Comparison of ENCODE assay signal across 11 cellular contexts in genomic region chr6:41581381-41581991, GRCh38. TPM values are rescaled to one million over a fixed set of nuclear protein-coding genes. Genes with fewer than 3 reads are reported as not detected.
DNase-seq lines count a peak whose midpoint lies in the region; FAIRE-seq and TF ChIP-seq lines count a peak whose summit lies in the region.
"Had no signal": no experiment of that assay in that cellular context is flagged by ENCODE, and none has a peak within 500 bp of the region (broad histone marks: within the 10 kb centered on the region; RNA-seq: fewer than 3 reads in every experiment).

No MANE protein-coding gene starts in this region.

- no peak overlapping the region for H3K4me3 ChIP-seq in ascending aorta
- H3K4me3 ChIP-seq in left ventricle myocardium inferior: no peak overlapping the region
- H3K4me3 ChIP-seq in transverse colon: no peak overlapping the region
- H3K4me3 ChIP-seq: colonic mucosa had no signal

- TF ChIP-seq EP300 in Ishikawa (IDR thresholded peaks at IDR 0.05; ENCODE audit: borderline replicate concordance) (no peak), transverse colon (IDR thresholded peaks at IDR 0.05; ENCODE audit: low read depth) (no peak)

- DNase-seq in ascending aorta (ENCODE audit: low spot score in 2 of 2): peak; percentile 43 to 84
- DNase-seq in left ventricle myocardium inferior: no peak
- no peak for DNase-seq in transverse colon
- no peak for DNase-seq in D721Med (ENCODE audit: insufficient read length, low spot score)
- no peak for DNase-seq in COLO668 (lab: John Stamatoyannopoulos, UW; ENCODE audit: unreplicated experiment)
- no peak for DNase-seq in NCI-H1105 treated with DMSO at 0.1 percent for 48 hours (lab: John Stamatoyannopoulos, UW)
- no peak for DNase-seq in erythroblast (lab: John Stamatoyannopoulos, UW)
- DNase-seq: activated CD4-positive, alpha-beta T cell treated with anti-CD3 and anti-CD28 coated beads for 36 hours; colonic mucosa; NCI-H2081 treated with DMSO at 0.1 percent for 48 hours had no signal

- H3K4me1 ChIP-seq in ascending aorta (peaks cover 18 to 32% of the 10 kb centered on the region in 2 donors), left ventricle myocardium inferior (peaks cover 69% of the 10 kb centered on the region), transverse colon (peaks cover 18 to 39% (median 31%) of the 10 kb centered on the region in 4 donors)

- H3K9me3 ChIP-seq in ascending aorta (no peaks in the 10 kb centered on the region), left ventricle myocardium inferior (replicated peaks) (no peaks in the 10 kb centered on the region), transverse colon (no peaks in the 10 kb centered on the region)
- H3K9me3 ChIP-seq: colonic mucosa had no signal

- in situ Hi-C loops in transverse colon (cut with MboI; ENCODE audit: low pct_ligation_motif_present in 1 of 4, low pct_unique_long_range_greater_than_20kb in 1 of 4, low sequenced_read_pairs in 3 of 4): loop anchor here in 1 of 4 donors (25.0 kb wide), 1 partner anchor 169 kb away; no protein-coding TSS in a partner anchor

- intact Hi-C loops in ascending aorta (cut with DNase I): no loop called here
- intact Hi-C loops in left ventricle myocardium inferior (cut with micrococcal nuclease): no loop called here
- intact Hi-C loops in transverse colon (cut with DNase I; ENCODE audit: low total_unique reads): no loop called here

- 72% methylated on average over 12 of the region's 12 CpGs; no CpG with 5 or more reads in 1 of the 2 donors for WGBS in transverse colon (ENCODE audit: low coverage in 1 of 2), 2 donors

- TF ChIP-seq RAD21 in Ishikawa (IDR thresholded peaks at IDR 0.05; ENCODE audit: low read depth): no peak

- no peak for FAIRE-seq in D721Med (lab: Jason Lieb, UNC)

- no peaks in the 10 kb centered on the region for H3K27me3 ChIP-seq in ascending aorta
- H3K27me3 ChIP-seq in left ventricle myocardium inferior (ENCODE audit: low read depth): no peaks in the 10 kb centered on the region
- H3K27me3 ChIP-seq in transverse colon: no peaks in the 10 kb centered on the region
- H3K27me3 ChIP-seq: colonic mucosa had no signal

- H3K27ac ChIP-seq in ascending aorta (peak overlapping the region; percentile 5 to 35), left ventricle myocardium inferior (replicated peaks) (peak overlapping the region; percentile 44), transverse colon (peak overlapping the region in 3 of 4 donors; percentile 27 to 53 (median 30))
- H3K27ac ChIP-seq: colonic mucosa had no signal

- H3K36me3 ChIP-seq in ascending aorta (peaks cover 15 to 18% of the 10 kb centered on the region in 2 donors), left ventricle myocardium inferior (no peaks in the 10 kb centered on the region), transverse colon (no peaks in the 10 kb centered on the region)
- H3K36me3 ChIP-seq: colonic mucosa had no signal

- TF ChIP-seq CTCF in ascending aorta (IDR thresholded peaks at IDR 0.05): no peak
- no peak for TF ChIP-seq CTCF in left ventricle myocardium inferior (IDR thresholded peaks at IDR 0.05; ENCODE audit: borderline replicate concordance)
- no peak for TF ChIP-seq CTCF in transverse colon (IDR thresholded peaks at IDR 0.05)
- no peak for TF ChIP-seq CTCF in D721Med (IDR thresholded peaks at IDR 0.05; ENCODE audit: insufficient read depth, missing control alignments)

- TF ChIP-seq POLR2A in transverse colon (IDR thresholded peaks at IDR 0.05): no peak
- no peak for TF ChIP-seq POLR2A in erythroblast (IDR thresholded peaks at IDR 0.05; ENCODE audit: low read length)

TF ChIP-seq in Ishikawa, 13 proteins besides CTCF, POLR2A, EP300 and RAD21:
- TF ChIP-seq NFIC (IDR thresholded peaks at IDR 0.05) (peak; percentile 69), MAX (IDR thresholded peaks at IDR 0.05) (no peak), ZBTB7A (IDR thresholded peaks at IDR 0.05; ENCODE audit: low read depth) (0 out of 2 replicates have a peak, but pooled peaks have one; percentile 46), USF1 (IDR thresholded peaks at IDR 0.05) (no peak), TAF1 (IDR thresholded peaks at IDR 0.05; ENCODE audit: low read depth) (no peak)
TF ChIP-seq in Ishikawa: peak in this region for 2.

RNA-seq across cellular contexts. Expression of gene FOXP4, which starts 35.3 kb away (rescaled TPM):
- 19.5 TPM for total RNA-seq in ascending aorta
- 15.0 TPM for total RNA-seq in left ventricle myocardium inferior
- 10 to 100 TPM; 13.8 to 45.6 (median 17.2) TPM for total RNA-seq in transverse colon

RNA-seq across cellular contexts. Expression of gene MDFI, which starts 56.8 kb away (rescaled TPM):
- 94.7 TPM for total RNA-seq in ascending aorta
- total RNA-seq in left ventricle myocardium inferior: 0.77 TPM
- 1 to 10 TPM in 2 of 4 donors, not detected in 2; 2.1 to 2.2 TPM for total RNA-seq in transverse colon
- total RNA-seq: activated CD4-positive, alpha-beta T cell treated with anti-CD3 and anti-CD28 coated beads for 36 hours had no signal

Comparison
In these comparisons a context has a peak if more than half of its experiments do, and no peak if none do; other contexts are left out.
1. DNase-seq: peak in ascending aorta (2 of 2); none in left ventricle myocardium inferior (single experiment), transverse colon (single experiment), D721Med (single experiment), COLO668 (single experiment), NCI-H1105 treated with DMSO at 0.1 percent for 48 hours (single experiment) and erythroblast (0 of 2).
2. RNA of gene MDFI, which starts 56.8 kb away (total RNA-seq): 94.7 TPM in ascending aorta (single experiment); 2.1 to 2.2 TPM in transverse colon and 0.77 TPM in left ventricle myocardium inferior (single experiment); every median in the first group is over 10 times any median in the second.
3. Peak in every context shown above with its lines, with median percentiles within 50 percentile points of each other: H3K27ac ChIP-seq.